ENCODE assay signal across 22 cellular contexts in genomic region chr1:181497870-181498269, GRCh38. TPM values are rescaled to one million over a fixed set of nuclear protein-coding genes. Genes with fewer than 3 reads are reported as not detected.
DNase-seq lines count a peak whose midpoint lies in the region; ATAC-seq, FAIRE-seq and TF ChIP-seq lines count a peak whose summit lies in the region.
"Had no signal": no experiment of that assay in that cellular context is flagged by ENCODE, and none has a peak within 500 bp of the region (broad histone marks: within the 10 kb centered on the region; RNA-seq: fewer than 3 reads in every experiment).

No MANE protein-coding gene starts in this region.

- BruUV-seq in A673 (replicated peaks; lab: Mats Ljungman, UMichigan) = no TSS peak
- no TSS peak for BruUV-seq in Panc1 (replicated peaks; lab: Mats Ljungman, UMichigan)

- H3K36me3 ChIP-seq in A673 (ENCODE audit: insufficient read depth, low read length, poor library complexity, severe bottlenecking) = no peaks in the 10 kb centered on the region
- no peaks in the 10 kb centered on the region for H3K36me3 ChIP-seq in H7 (replicated peaks; ENCODE audit: control insufficient read depth, insufficient read depth, low read length)
- H3K36me3 ChIP-seq in Panc1 (ENCODE audit: control insufficient read depth, insufficient read depth, low read length) = no peaks in the 10 kb centered on the region
- H3K36me3 ChIP-seq in small intestine (ENCODE audit: control insufficient read depth in 2 of 2, insufficient read depth in 2 of 2, low read length in 2 of 2) = no peaks in the 10 kb centered on the region
- H3K36me3 ChIP-seq: SJSA1, spleen, suprapubic skin had no signal

- H3K4me3 ChIP-seq in A673 (ENCODE audit: low read depth, low read length, poor library complexity, severe bottlenecking) = no peak overlapping the region
- H3K4me3 ChIP-seq in H7 (ENCODE audit: insufficient read depth, low read depth, low read length) = no peak overlapping the region
- H3K4me3 ChIP-seq in Panc1 (ENCODE audit: low read depth in 2 of 2, low read length in 2 of 2) = no peak overlapping the region
- H3K4me3 ChIP-seq in small intestine (ENCODE audit: low read depth in 1 of 2, low read length in 2 of 2) = no peak overlapping the region
- H3K4me3 ChIP-seq: SJSA1, spleen, suprapubic skin had no signal

- DNase-seq in A673 (ENCODE audit: low spot score) (no peak), H7 (peak; percentile 29), Panc1 (ENCODE audit: low read depth, low spot score) (no peak), small intestine (no peak), substantia nigra (lab: John Stamatoyannopoulos, UW) (no peak), posterior cingulate gyrus (no peak)
- DNase-seq in activated CD8-positive, alpha-beta memory T cell treated with anti-CD3 and anti-CD28 coated beads for 24 hours = no peak
- DNase-seq: activated CD4-positive, CD25-positive, alpha-beta regulatory T cell; CD8-positive, alpha-beta T cell; DMS53; head of caudate nucleus; immature natural killer cell; NCI-H1105 treated with DMSO at 0.1 percent for 48 hours; NCI-H524 treated with DMSO at 0.1 percent for 48 hours; spleen had no signal

- in situ Hi-C loops in Panc1 (cut with HindIII; ENCODE audit: low pct_unique_long_range_greater_than_20kb, low sequenced_read_pairs) = no loop called here

- no peak for FAIRE-seq in small intestine (lab: Jason Lieb, UNC)

- H3K4me1 ChIP-seq in A673 (ENCODE audit: insufficient read depth, low read length, poor library complexity, severe bottlenecking) = no peaks in the 10 kb centered on the region
- no peaks in the 10 kb centered on the region for H3K4me1 ChIP-seq in Panc1 (ENCODE audit: control insufficient read depth, insufficient read depth, low read length)
- H3K4me1 ChIP-seq in small intestine (ENCODE audit: control insufficient read depth in 2 of 2, insufficient read depth in 1 of 2, low read depth in 1 of 2, low read length in 1 of 2) = no peaks in the 10 kb centered on the region
- H3K4me1 ChIP-seq: SJSA1, spleen, suprapubic skin had no signal

- CTCF ChIA-PET in A673 (lab: Charles Lee) = no interaction called here
- CTCF ChIA-PET in Panc1 (lab: Charles Lee) = no interaction called here

- H3K27ac ChIP-seq in A673 (ENCODE audit: low read depth, low read length, poor library complexity, severe bottlenecking) (no peak overlapping the region), Panc1 (ENCODE audit: low read length) (no peak overlapping the region), small intestine (ENCODE audit: low read depth in 1 of 2, low read length in 1 of 2) (no peak overlapping the region), substantia nigra (ENCODE audit: low read depth, low read length, poor library complexity, severe bottlenecking) (no peak overlapping the region)
- H3K27ac ChIP-seq: KMS-11, SJSA1, spleen, suprapubic skin had no signal

- WGBS in small intestine, 3 donors = 75 to 82% (median 78%) methylated on average over 6 of the region's 6 CpGs

- no peak for ATAC-seq in Panc1
- ATAC-seq: CD8-positive, alpha-beta T cell had no signal

- TF ChIP-seq CTCF in A673 (conservative IDR thresholded peaks at IDR 0.05; ENCODE audit: low read depth, low read length) = 0 out of 2 replicates have a peak, but pooled peaks have one; percentile 12
- TF ChIP-seq CTCF in GM12873 (IDR thresholded peaks at IDR 0.05; ENCODE audit: insufficient read depth, low read depth, low read length, missing control alignments) = peak; percentile 46
- TF ChIP-seq CTCF in Panc1 (IDR thresholded peaks at IDR 0.05) = peak; percentile 20

- no peaks in the 10 kb centered on the region for H3K9me3 ChIP-seq in A673 (ENCODE audit: low read depth, low read length, poor library complexity, severe bottlenecking)
- H3K9me3 ChIP-seq in Panc1 (ENCODE audit: control insufficient read depth, insufficient read depth, low read depth, low read length) = no peaks in the 10 kb centered on the region
- H3K9me3 ChIP-seq in small intestine (ENCODE audit: control insufficient read depth, low read depth) = no peaks in the 10 kb centered on the region
- H3K9me3 ChIP-seq: SJSA1, spleen, suprapubic skin had no signal

- peaks cover 58% of the 10 kb centered on the region for H3K27me3 ChIP-seq in A673 (replicated peaks; ENCODE audit: insufficient read depth, low read depth, low read length, poor library complexity)
- no peaks in the 10 kb centered on the region for H3K27me3 ChIP-seq in H7 (ENCODE audit: control insufficient read depth, insufficient read depth, low read length)
- H3K27me3 ChIP-seq in Panc1 (ENCODE audit: control insufficient read depth, insufficient read depth, low read length) = peaks cover 2% of the 10 kb centered on the region; the same call in 1 of the 2 replicates
- no peaks in the 10 kb centered on the region for H3K27me3 ChIP-seq in small intestine (ENCODE audit: control insufficient read depth in 2 of 2, insufficient read depth in 2 of 2, low read length in 2 of 2)
- H3K27me3 ChIP-seq: SJSA1 had no signal

- intact Hi-C loops in A673 (cut with micrococcal nuclease; ENCODE audit: unreplicated experiment) (no loop called here), Panc1 (cut with micrococcal nuclease; ENCODE audit: unreplicated experiment) (no loop called here), posterior cingulate gyrus (cut with DNase I) (no loop called here)

- POLR2A ChIA-PET in A673 (lab: Charles Lee; ENCODE audit: low non-redundant PET) (no interaction called here), Panc1 (lab: Charles Lee) (no interaction called here)

RNA-seq across cellular contexts. Expression of gene CACNA1E, which starts 14.6 kb away (rescaled TPM):
- total RNA-seq in A673 (2021) (not detected in 2 replicates), Panc1 (2021; ENCODE audit: unreplicated experiment) (not detected)
- total RNA-seq in H7 (2014; rRNA removed; shearing (Covaris generic)) = 0.30 and 4.1 TPM in 2 replicates
- polyA plus RNA-seq in Panc1 (2012; ENCODE audit: insufficient read length) = not detected
- polyA plus RNA-seq in small intestine = under 1 TPM in 1 of 3 donors, not detected in 2; 0.07 TPM
- total RNA-seq: CD8-positive, alpha-beta T cell; chondrocyte; fibroblast of lung; HT-29; SJSA1; suprapubic skin had no signal
- polyA plus RNA-seq: immature natural killer cell had no signal
